ENCODE assay signal across 5 cellular contexts in genomic region chr11:36247493-36247892, GRCh38.
"Had no signal": no experiment of that assay in that cellular context is flagged by ENCODE, and none has a peak within 500 bp of the region (broad histone marks: within the 10 kb centered on the region; RNA-seq: fewer than 3 reads in every experiment).

No MANE protein-coding gene starts in this region.

- H3K4me3 ChIP-seq: GM23338 had no signal

- DNase-seq: H9, HCEC 1CT, IMR-90, KBM-7 had no signal

- ATAC-seq: GM23338 had no signal
